25 cellular contexts compared by ENCODE assay signal in genomic region chr12:25714219-25714984, GRCh38.
"Had no signal": no experiment of that assay in that cellular context is flagged by ENCODE, and none has a peak within 500 bp of the region (broad histone marks: within the 10 kb centered on the region; RNA-seq: fewer than 3 reads in every experiment).

No MANE protein-coding gene starts in this region.

- H3K9me3 ChIP-seq: breast epithelium, pancreas, psoas muscle had no signal

- DNase-seq: activated CD4-positive, alpha-beta memory T cell treated with anti-CD3 and anti-CD28 coated beads for 36 hours; activated CD4-positive, alpha-beta T cell treated with anti-CD3 and anti-CD28 coated beads for 4 hours; activated CD8-positive, alpha-beta memory T cell treated with anti-CD3 and anti-CD28 coated beads, Interleukin-2, amount 50 U/mL, for 48 hours; activated naive CD8-positive, alpha-beta T cell treated with anti-CD3 and anti-CD28 coated beads, Interleukin-2, amount 50 U/mL, for 24 hours; activated T-cell treated with anti-CD3 and anti-CD28 coated beads, Interleukin-2, amount 50 U/mL, for 4 hours; esophagus squamous epithelium; foreskin keratinocyte; heart left ventricle; hypothalamus; immature natural killer cell; kidney; left colon; mammary epithelial cell; naive B cell; pancreas; psoas muscle; spleen; stimulated activated naive CD4-positive, alpha-beta T cell treated with Interleukin-2 at 50 U/mL for 16 hours; T-helper 1 cell; trophoblast cell; uterus had no signal

- H3K27me3 ChIP-seq: breast epithelium, esophagus squamous epithelium, foreskin keratinocyte, pancreas, uterus had no signal

- H3K36me3 ChIP-seq: breast epithelium, esophagus squamous epithelium, heart left ventricle, pancreas, spleen, thoracic aorta, uterus had no signal

- H3K4me1 ChIP-seq: breast epithelium, esophagus squamous epithelium, heart left ventricle, pancreas, psoas muscle, spleen, uterus had no signal

- H3K4me3 ChIP-seq: breast epithelium, esophagus squamous epithelium, heart left ventricle, pancreas, psoas muscle, spleen, thoracic aorta, uterus had no signal

- H3K27ac ChIP-seq: breast epithelium, epithelial cell of prostate, esophagus squamous epithelium, foreskin keratinocyte, heart left ventricle, pancreas, psoas muscle, spleen, thoracic aorta, VCaP had no signal
